ENCODE assay signal across 15 cellular contexts in genomic region chr7:73685311-73685710, GRCh38. TPM values are rescaled to one million over a fixed set of nuclear protein-coding genes. Genes with fewer than 3 reads are reported as not detected.
DNase-seq lines count a peak whose midpoint lies in the region; ATAC-seq and TF ChIP-seq lines count a peak whose summit lies in the region.
"Had no signal": no experiment of that assay in that cellular context is flagged by ENCODE, and none has a peak within 500 bp of the region (broad histone marks: within the 10 kb centered on the region; RNA-seq: fewer than 3 reads in every experiment).

No MANE protein-coding gene starts in this region.

- H3K4me1 ChIP-seq in CD8-positive, alpha-beta T cell (ENCODE audit: insufficient read depth, low read length), result peaks cover 26% of the 10 kb centered on the region
- H3K4me1 ChIP-seq in Loucy (ENCODE audit: insufficient read depth, low read length, poor library complexity, severe bottlenecking) (peaks cover 16% of the 10 kb centered on the region), body of pancreas (peaks cover 27% of the 10 kb centered on the region)

- H3K27me3 Mint-ChIP-seq in CD8-positive, alpha-beta T cell (ENCODE audit: low read depth), result no peaks in the 10 kb centered on the region
- H3K27me3 Mint-ChIP-seq in immature natural killer cell (ENCODE audit: low read depth in 3 of 3), result peaks cover 9 to 12% (median 9%) of the 10 kb centered on the region in 3 donors

- H3F3A ChIP-seq in Loucy (ENCODE audit: low read depth), result no peaks in the 10 kb centered on the region

- peak overlapping the region; percentile 27 for H3K4me2 ChIP-seq in Loucy (ENCODE audit: low read depth, low read length, poor library complexity, severe bottlenecking)
- H3K4me2 ChIP-seq: GM23338 had no signal

- TF ChIP-seq POLR2A in body of pancreas (IDR thresholded peaks at IDR 0.05), result no peak

- POLR2A ChIA-PET in CD8-positive, alpha-beta T cell (lab: Charles Lee), result interaction anchor here (1.0 to 1.5 kb wide), 2 partner anchors 13 to 16 kb away, joined by 3 read pairs; no protein-coding TSS in a partner anchor

- H2AFZ ChIP-seq in Loucy (ENCODE audit: low read length), result no peak overlapping the region
- H2AFZ ChIP-seq: GM23338 had no signal

- H3K27ac ChIP-seq in CD8-positive, alpha-beta T cell (ENCODE audit: low read depth, low read length), result no peak overlapping the region
- no peak overlapping the region for H3K27ac ChIP-seq in body of pancreas
- H3K27ac ChIP-seq: breast epithelium, testis had no signal

- peaks cover 14% of the 10 kb centered on the region for H4K20me1 ChIP-seq in Loucy (ENCODE audit: insufficient read depth, low read length, poor library complexity, severe bottlenecking)

- peaks cover 52% of the 10 kb centered on the region for H3K36me3 Mint-ChIP-seq in CD8-positive, alpha-beta T cell
- peaks cover 11 to 21% (median 15%) of the 10 kb centered on the region in 3 donors for H3K36me3 Mint-ChIP-seq in immature natural killer cell

- WGBS in body of pancreas, 2 donors, result 95% methylated on average over 14 to 18 of the region's 18 CpGs

- no peaks in the 10 kb centered on the region for H3K9me2 ChIP-seq in Loucy (replicated peaks; ENCODE audit: low read depth, low read length)

- no peak for DNase-seq in CD8-positive, alpha-beta T cell
- DNase-seq in immature natural killer cell, result no peak
- no peak for DNase-seq in body of pancreas
- no peak for DNase-seq in LoVo (ENCODE audit: low spot score)
- DNase-seq: activated T-cell treated with anti-CD3 and anti-CD28 coated beads, Interleukin-2, amount 50 U/mL, for 1 hour; effector memory CD4-positive, alpha-beta T cell; foreskin melanocyte; GF-D8; mesendoderm; NCI-H187 treated with DMSO at 0.1 percent for 48 hours; NCI-H774 had no signal

- CTCF ChIA-PET in CD8-positive, alpha-beta T cell (lab: Charles Lee), result interaction anchor here (1.6 to 1.7 kb wide), 2 partner anchors 11 to 78 kb away, joined by 4 to 8 read pairs; no protein-coding TSS in a partner anchor

- H3K9me3 ChIP-seq in CD8-positive, alpha-beta T cell (ENCODE audit: low read length), result no peaks in the 10 kb centered on the region
- H3K9me3 ChIP-seq in Loucy (ENCODE audit: insufficient read depth, low read depth, low read length) (no peaks in the 10 kb centered on the region), body of pancreas (no peaks in the 10 kb centered on the region)
- H3K9me3 ChIP-seq: breast epithelium, testis had no signal

- H3K27ac Mint-ChIP-seq in CD8-positive, alpha-beta T cell, result no peak overlapping the region
- no peak overlapping the region for H3K27ac Mint-ChIP-seq in immature natural killer cell
- H3K27ac Mint-ChIP-seq: GM23338 had no signal

- no peaks in the 10 kb centered on the region for H3K27me3 ChIP-seq in CD8-positive, alpha-beta T cell (ENCODE audit: insufficient read depth, low read length)
- H3K27me3 ChIP-seq in Loucy (ENCODE audit: insufficient read depth, low read length, poor library complexity, severe bottlenecking) (no peaks in the 10 kb centered on the region), body of pancreas (no peaks in the 10 kb centered on the region)
- H3K27me3 ChIP-seq: breast epithelium, testis had no signal

- no peak for TF ChIP-seq CTCF in CD8-positive, alpha-beta T cell (IDR thresholded peaks at IDR 0.05)
- TF ChIP-seq CTCF in Loucy (conservative IDR thresholded peaks at IDR 0.05; ENCODE audit: low read length) (no peak), body of pancreas (IDR thresholded peaks at IDR 0.05) (no peak)

- H3K9ac ChIP-seq in Loucy (ENCODE audit: low read depth, low read length, poor library complexity, severe bottlenecking), result no peak overlapping the region

- peaks cover 70% of the 10 kb centered on the region for H3K79me2 ChIP-seq in Loucy (ENCODE audit: insufficient read depth, low read length)

- intact Hi-C loops in CD8-positive, alpha-beta T cell (cut with DNase I, micrococcal nuclease), result no loop called here
- intact Hi-C loops in body of pancreas (cut with DNase I), result no loop called here

- no peak for ATAC-seq in CD8-positive, alpha-beta T cell
- ATAC-seq in body of pancreas, result no peak
- ATAC-seq: GM23338 had no signal

- peak overlapping the region; percentile 71 for H3K4me3 Mint-ChIP-seq in CD8-positive, alpha-beta T cell
- H3K4me3 Mint-ChIP-seq in immature natural killer cell, result peak overlapping the region; percentile 53 to 91 (median 64)

- H3K4me3 ChIP-seq in CD8-positive, alpha-beta T cell (ENCODE audit: low read depth, low read length), result no peak overlapping the region
- H3K4me3 ChIP-seq in Loucy (ENCODE audit: low read length, poor library complexity, severe bottlenecking) (no peak overlapping the region), body of pancreas (no peak overlapping the region)
- H3K4me3 ChIP-seq: GM23338 had no signal

- peaks cover 44% of the 10 kb centered on the region for H3K4me1 Mint-ChIP-seq in CD8-positive, alpha-beta T cell (ENCODE audit: low read depth)
- H3K4me1 Mint-ChIP-seq in immature natural killer cell, result peaks cover 36 to 43% of the 10 kb centered on the region in 2 donors

- no peaks in the 10 kb centered on the region for H3K9me3 Mint-ChIP-seq in CD8-positive, alpha-beta T cell
- no peaks in the 10 kb centered on the region for H3K9me3 Mint-ChIP-seq in immature natural killer cell
- H3K9me3 Mint-ChIP-seq: GM23338 had no signal

- no peaks in the 10 kb centered on the region for H3K36me3 ChIP-seq in CD8-positive, alpha-beta T cell (ENCODE audit: insufficient read depth, low read length)
- H3K36me3 ChIP-seq in Loucy (ENCODE audit: insufficient read depth, low read length) (peaks cover 20% of the 10 kb centered on the region; the same call in 1 of the 2 replicates), body of pancreas (replicated peaks in 1 of 2; ENCODE audit: insufficient read depth in 1 of 2, low read depth in 2 of 2) (peaks cover 0 to 5% of the 10 kb centered on the region in 2 donors)
- H3K36me3 ChIP-seq: breast epithelium had no signal

RNA-seq across cellular contexts. Expression of gene BUD23, which starts 1.9 kb away (rescaled TPM):
- 100 to 1,000 TPM; 123 to 129 TPM for total RNA-seq in CD8-positive, alpha-beta T cell
- 100 to 1,000 TPM; 121 to 208 (median 122) TPM for polyA plus RNA-seq in immature natural killer cell
- total RNA-seq in body of pancreas, result 10 to 100 TPM; 34.3 to 43.3 TPM

RNA-seq across cellular contexts. Expression of gene DNAJC30, which starts 2.1 kb away (rescaled TPM):
- 10 to 100 TPM; 13.5 to 14.4 TPM for total RNA-seq in CD8-positive, alpha-beta T cell
- 1 to 10 TPM; 3.3 to 8.8 (median 7.3) TPM for polyA plus RNA-seq in immature natural killer cell
- 1 to 10 TPM; 3.6 to 5.6 TPM for total RNA-seq in body of pancreas

RNA-seq across cellular contexts. Expression of gene VPS37D, which starts 17.7 kb away (rescaled TPM):
- total RNA-seq in CD8-positive, alpha-beta T cell, result 1 to 10 TPM in 1 of 2 experiments, under 1 TPM in 1; 0.89 to 1.3 TPM
- polyA plus RNA-seq in immature natural killer cell, result under 1 TPM in 1 of 3 donors, not detected in 2; 0.39 TPM
- 1 to 10 TPM; 1.3 to 6.0 TPM for total RNA-seq in body of pancreas

RNA-seq across cellular contexts. Expression of gene STX1A, which starts 34.2 kb away (rescaled TPM):
- 10 to 100 TPM; 18.2 to 20.8 TPM for total RNA-seq in CD8-positive, alpha-beta T cell
- polyA plus RNA-seq in immature natural killer cell, result 1 to 10 TPM; 2.1 to 5.3 (median 4.0) TPM
- 10 to 100 TPM in 1 of 2 donors, 1 to 10 TPM in 1; 9.9 to 12.5 TPM for total RNA-seq in body of pancreas

RNA-seq across cellular contexts. Expression of gene ABHD11, which starts 53.3 kb away (rescaled TPM):
- 10 to 100 TPM; 12.2 to 12.3 TPM for total RNA-seq in CD8-positive, alpha-beta T cell
- 10 to 100 TPM; 12.7 to 19.4 (median 16.5) TPM for polyA plus RNA-seq in immature natural killer cell
- 10 to 100 TPM; 21.5 to 22.7 TPM for total RNA-seq in body of pancreas
